Comparison of ENCODE assay signal across 26 cellular contexts in the genomic region with DNA sequence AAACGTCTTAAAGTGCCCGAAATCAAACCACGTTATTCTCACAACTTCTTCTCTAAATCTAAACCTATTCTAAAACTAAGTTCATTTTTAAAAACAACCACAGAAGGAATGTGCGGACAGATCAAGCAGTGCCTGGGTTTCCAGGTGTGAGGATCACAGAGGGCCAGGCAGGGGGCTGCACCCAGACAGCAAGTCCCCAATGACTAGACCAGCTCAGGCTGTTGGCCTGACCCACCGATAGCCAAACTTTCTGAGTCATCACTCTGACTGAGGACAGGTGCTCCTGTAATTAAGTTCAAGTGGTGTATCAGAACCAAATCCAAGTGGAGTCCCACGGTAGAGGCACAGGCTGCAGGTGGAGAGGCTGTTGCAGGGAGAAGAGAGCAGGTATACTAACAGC. TPM values are rescaled to one million over a fixed set of nuclear protein-coding genes. Genes with fewer than 3 reads are reported as not detected.
DNase-seq lines count a peak whose midpoint lies in the region; ATAC-seq and TF ChIP-seq lines count a peak whose summit lies in the region.
"Had no signal": no experiment of that assay in that cellular context is flagged by ENCODE, and none has a peak within 500 bp of the region (broad histone marks: within the 10 kb centered on the region; RNA-seq: fewer than 3 reads in every experiment).

No MANE protein-coding gene starts in this region.

- peak overlapping the region; percentile 81 for H3K27ac Mint-ChIP-seq in CD4-positive, alpha-beta T cell
- peak overlapping the region; percentile 75 for H3K27ac Mint-ChIP-seq in CD8-positive, alpha-beta T cell
- H3K27ac Mint-ChIP-seq in brain (peak overlapping the region in 4 of 5 experiments; percentile 10 to 94 (median 56)), neural progenitor cell (no peak overlapping the region)
- no peak overlapping the region for H3K27ac Mint-ChIP-seq in activated CD8-positive, alpha-beta memory T cell treated with anti-CD3 and anti-CD28 coated beads, Interleukin-2, amount 10 ng/mL, durations not matched to agents 7 days and 5 days
- H3K27ac Mint-ChIP-seq: GM23338 had no signal

- H3K4me3 ChIP-seq in CD8-positive, alpha-beta T cell (ENCODE audit: low read depth, low read length), result no peak overlapping the region
- H3K4me3 ChIP-seq in neuronal stem cell (ENCODE audit: low read length in 2 of 2) (no peak overlapping the region), neural progenitor cell (no peak overlapping the region), aorta (ENCODE audit: low read length in 2 of 2) (no peak overlapping the region)
- H3K4me3 ChIP-seq: dorsolateral prefrontal cortex, GM23338, lung, PC-9, testis had no signal

- no peak overlapping the region for H2AFZ ChIP-seq in neuronal stem cell (ENCODE audit: low read length)
- H2AFZ ChIP-seq in neural progenitor cell (replicated peaks), result no peak overlapping the region
- H2AFZ ChIP-seq: GM23338, PC-9 had no signal

- H2BK12ac ChIP-seq in neuronal stem cell (ENCODE audit: low read length), result no peak overlapping the region

- no peak overlapping the region for H3K4ac ChIP-seq in neuronal stem cell (ENCODE audit: low read length)

- H3K79me1 ChIP-seq in neuronal stem cell (ENCODE audit: low read depth, low read length), result peaks cover 21% of the 10 kb centered on the region

- no peak overlapping the region for H3K18ac ChIP-seq in neuronal stem cell (ENCODE audit: low read length)

- H2BK120ac ChIP-seq in neuronal stem cell (ENCODE audit: low read depth, low read length), result no peak overlapping the region

- no peak overlapping the region for H4K91ac ChIP-seq in neuronal stem cell (ENCODE audit: low read depth, low read length, poor library complexity)

- H2BK5ac ChIP-seq in neuronal stem cell (ENCODE audit: low read length), result no peak overlapping the region

- H4K20me1 ChIP-seq in neural progenitor cell (ENCODE audit: low read depth), result peaks cover 98% of the 10 kb centered on the region

- no peaks in the 10 kb centered on the region for H3K9me3 Mint-ChIP-seq in CD4-positive, alpha-beta T cell
- no peaks in the 10 kb centered on the region for H3K9me3 Mint-ChIP-seq in CD8-positive, alpha-beta T cell
- H3K9me3 Mint-ChIP-seq in brain (no peaks in the 10 kb centered on the region), neural progenitor cell (no peaks in the 10 kb centered on the region)
- no peaks in the 10 kb centered on the region for H3K9me3 Mint-ChIP-seq in activated CD8-positive, alpha-beta memory T cell treated with anti-CD3 and anti-CD28 coated beads, Interleukin-2, amount 10 ng/mL, durations not matched to agents 7 days and 5 days (ENCODE audit: low read depth)
- H3K9me3 Mint-ChIP-seq: GM23338 had no signal

- CTCF ChIA-PET in CD4-positive, alpha-beta T cell (lab: Charles Lee), result no interaction called here
- CTCF ChIA-PET in CD8-positive, alpha-beta T cell (lab: Charles Lee), result no interaction called here
- CTCF ChIA-PET in activated CD8-positive, alpha-beta memory T cell treated with anti-CD3 and anti-CD28 coated beads, Interleukin-2, amount 10 ng/mL, durations not matched to agents 7 days and 5 days (lab: Charles Lee), result no interaction called here

- H4K8ac ChIP-seq in neuronal stem cell (ENCODE audit: low read depth, low read length), result no peak overlapping the region

- no peak overlapping the region for H3K14ac ChIP-seq in neuronal stem cell (ENCODE audit: low read length)

- peaks cover 13% of the 10 kb centered on the region for H3K4me1 ChIP-seq in CD8-positive, alpha-beta T cell (ENCODE audit: insufficient read depth, low read length)
- no peaks in the 10 kb centered on the region for H3K4me1 ChIP-seq in neuronal stem cell (ENCODE audit: control insufficient read depth in 2 of 2, insufficient read depth in 1 of 2, low read depth in 1 of 2, low read length in 2 of 2)
- H3K4me1 ChIP-seq in neural progenitor cell, result no peaks in the 10 kb centered on the region
- peaks cover 0 to 4% of the 10 kb centered on the region in 2 donors for H3K4me1 ChIP-seq in aorta (ENCODE audit: control insufficient read depth in 1 of 2, insufficient read depth in 2 of 2, low read length in 2 of 2)

- no peak overlapping the region for H2AK5ac ChIP-seq in neuronal stem cell (ENCODE audit: low read depth, low read length)

- peaks cover 2% of the 10 kb centered on the region for H3F3A ChIP-seq in neural progenitor cell (ENCODE audit: low read depth)

- peaks cover 66% of the 10 kb centered on the region for H3K36me3 ChIP-seq in CD8-positive, alpha-beta T cell (ENCODE audit: insufficient read depth, low read length)
- H3K36me3 ChIP-seq in neuronal stem cell (replicated peaks in 1 of 2; ENCODE audit: control insufficient read depth in 2 of 2, insufficient read depth in 2 of 2, low read length in 2 of 2) (peaks cover 59 to 97% of the 10 kb centered on the region in 2 donors), neural progenitor cell (no peaks in the 10 kb centered on the region), aorta (ENCODE audit: control insufficient read depth in 1 of 2, insufficient read depth in 2 of 2, low read length in 1 of 2) (peaks cover 5 to 7% of the 10 kb centered on the region in 2 donors)

- no peaks in the 10 kb centered on the region for H3K27me3 ChIP-seq in CD4-positive, alpha-beta T cell (ENCODE audit: control insufficient read depth, insufficient read depth, low read length)
- no peaks in the 10 kb centered on the region for H3K27me3 ChIP-seq in CD8-positive, alpha-beta T cell (ENCODE audit: insufficient read depth, low read length)
- H3K27me3 ChIP-seq in neuronal stem cell (ENCODE audit: control insufficient read depth in 3 of 3, insufficient read depth in 3 of 3, low read depth in 1 of 3, low read length in 3 of 3) (no peaks in the 10 kb centered on the region), neural progenitor cell (no peaks in the 10 kb centered on the region), aorta (ENCODE audit: control insufficient read depth in 1 of 2, insufficient read depth in 2 of 2, low read length in 1 of 2) (no peaks in the 10 kb centered on the region)
- H3K27me3 ChIP-seq: brain microvascular endothelial cell, dorsolateral prefrontal cortex, testis had no signal

- WGBS in neuronal stem cell (ENCODE audit: extremely low coverage in 2 of 2, insufficient read length in 2 of 2, insufficient replicate concordance in 1 of 2), 2 donors, result 100% methylated on average over 1 to 3 of the region's 6 CpGs
- WGBS in aorta, 2 donors, result 57 to 60% methylated on average over 6 of the region's 6 CpGs

- POLR2A ChIA-PET in CD4-positive, alpha-beta T cell (lab: Charles Lee), result no interaction called here
- POLR2A ChIA-PET in CD8-positive, alpha-beta T cell (lab: Charles Lee), result interaction anchor here (1.5 kb wide), 1 partner anchor 19 kb away, joined by 3 read pairs; no protein-coding TSS in a partner anchor

- no peaks in the 10 kb centered on the region for H3K9me3 ChIP-seq in CD4-positive, alpha-beta T cell (ENCODE audit: control insufficient read depth, low read length)
- no peaks in the 10 kb centered on the region for H3K9me3 ChIP-seq in CD8-positive, alpha-beta T cell (ENCODE audit: low read length)
- H3K9me3 ChIP-seq in neuronal stem cell (replicated peaks in 1 of 2; ENCODE audit: control insufficient read depth in 2 of 2, insufficient read depth in 1 of 2, low read depth in 1 of 2, low read length in 2 of 2), result no peaks in the 10 kb centered on the region
- no peaks in the 10 kb centered on the region for H3K9me3 ChIP-seq in neural progenitor cell (ENCODE audit: low read depth)
- no peaks in the 10 kb centered on the region for H3K9me3 ChIP-seq in aorta (ENCODE audit: control insufficient read depth, low read length)
- H3K9me3 ChIP-seq: SK-N-SH, testis had no signal

- TF ChIP-seq CTCF in CD4-positive, alpha-beta T cell (IDR thresholded peaks at IDR 0.05), result no peak
- no peak for TF ChIP-seq CTCF in CD8-positive, alpha-beta T cell (IDR thresholded peaks at IDR 0.05)
- TF ChIP-seq CTCF in brain (conservative IDR thresholded peaks at IDR 0.05) (no peak), neural progenitor cell (IDR thresholded peaks at IDR 0.05) (no peak)

- H3K23ac ChIP-seq in neuronal stem cell (ENCODE audit: low read depth, low read length, poor library complexity), result peak overlapping the region; percentile 10

- H3K9ac ChIP-seq in neuronal stem cell (ENCODE audit: low read depth, low read length, poor library complexity) (no peak overlapping the region), neural progenitor cell (no peak overlapping the region)
- H3K9ac ChIP-seq: SK-N-SH had no signal

- peaks cover 86% of the 10 kb centered on the region for H3K79me2 ChIP-seq in neural progenitor cell (ENCODE audit: low read depth)

- H3K4me3 Mint-ChIP-seq in CD4-positive, alpha-beta T cell, result no peak overlapping the region
- no peak overlapping the region for H3K4me3 Mint-ChIP-seq in CD8-positive, alpha-beta T cell
- no peak overlapping the region for H3K4me3 Mint-ChIP-seq in brain
- H3K4me3 Mint-ChIP-seq in neural progenitor cell, result no peak overlapping the region
- H3K4me3 Mint-ChIP-seq in activated CD8-positive, alpha-beta memory T cell treated with anti-CD3 and anti-CD28 coated beads, Interleukin-2, amount 10 ng/mL, durations not matched to agents 7 days and 5 days, result no peak overlapping the region
- H3K4me3 Mint-ChIP-seq: GM23338 had no signal

- intact Hi-C loops in CD4-positive, alpha-beta T cell (cut with DNase I, micrococcal nuclease), result loop anchor here in 1 of 2 experiments (10.0 kb wide), 1 partner anchor 175 kb away; no protein-coding TSS in a partner anchor
- intact Hi-C loops in CD8-positive, alpha-beta T cell (cut with DNase I, micrococcal nuclease), result no loop called here
- intact Hi-C loops in aorta (cut with DNase I), result loop anchor here (5.0 to 10.0 kb wide), 3 partner anchors 62 to 165 kb away; a partner anchor contains a TSS

- ATAC-seq in CD4-positive, alpha-beta T cell (ENCODE audit: poor library complexity), result no peak
- ATAC-seq in CD8-positive, alpha-beta T cell, result no peak
- ATAC-seq in activated CD8-positive, alpha-beta memory T cell treated with anti-CD3 and anti-CD28 coated beads, Interleukin-2, amount 10 ng/mL, durations not matched to agents 7 days and 5 days, result no peak
- no peak for ATAC-seq in aorta (ENCODE audit: low FRiP score)
- no peak for ATAC-seq in left lobe of liver
- ATAC-seq: GM23338, Right ventricle myocardium inferior had no signal

- no peak overlapping the region for H2BK15ac ChIP-seq in neuronal stem cell (ENCODE audit: low read length)

- H3K36me3 Mint-ChIP-seq in CD4-positive, alpha-beta T cell (ENCODE audit: low read depth), result peaks cover 84% of the 10 kb centered on the region
- H3K36me3 Mint-ChIP-seq in CD8-positive, alpha-beta T cell, result peaks cover 84% of the 10 kb centered on the region
- H3K36me3 Mint-ChIP-seq in brain, result peaks cover 70% of the 10 kb centered on the region
- peaks cover 47% of the 10 kb centered on the region for H3K36me3 Mint-ChIP-seq in neural progenitor cell
- peaks cover 33% of the 10 kb centered on the region for H3K36me3 Mint-ChIP-seq in activated CD8-positive, alpha-beta memory T cell treated with anti-CD3 and anti-CD28 coated beads, Interleukin-2, amount 10 ng/mL, durations not matched to agents 7 days and 5 days

- peaks cover 53% of the 10 kb centered on the region for H3K4me1 Mint-ChIP-seq in CD4-positive, alpha-beta T cell (ENCODE audit: low read depth)
- H3K4me1 Mint-ChIP-seq in CD8-positive, alpha-beta T cell (ENCODE audit: low read depth), result peaks cover 42% of the 10 kb centered on the region
- H3K4me1 Mint-ChIP-seq in brain, result peaks cover 87% of the 10 kb centered on the region
- peaks cover 3% of the 10 kb centered on the region for H3K4me1 Mint-ChIP-seq in neural progenitor cell
- H3K4me1 Mint-ChIP-seq in activated CD8-positive, alpha-beta memory T cell treated with anti-CD3 and anti-CD28 coated beads, Interleukin-2, amount 10 ng/mL, durations not matched to agents 7 days and 5 days, result peaks cover 2% of the 10 kb centered on the region

- H3K27me3 Mint-ChIP-seq in CD4-positive, alpha-beta T cell, result no peaks in the 10 kb centered on the region
- no peaks in the 10 kb centered on the region for H3K27me3 Mint-ChIP-seq in CD8-positive, alpha-beta T cell (ENCODE audit: low read depth)
- H3K27me3 Mint-ChIP-seq in brain (peaks cover 4% of the 10 kb centered on the region), neural progenitor cell (ENCODE audit: insufficient read depth, low read depth) (peaks cover 6% of the 10 kb centered on the region)
- H3K27me3 Mint-ChIP-seq in activated CD8-positive, alpha-beta memory T cell treated with anti-CD3 and anti-CD28 coated beads, Interleukin-2, amount 10 ng/mL, durations not matched to agents 7 days and 5 days, result no peaks in the 10 kb centered on the region

- DNase-seq in CD4-positive, alpha-beta T cell, result no peak
- no peak for DNase-seq in CD8-positive, alpha-beta T cell
- no peak for DNase-seq in neuronal stem cell (ENCODE audit: low spot score)
- no peak for DNase-seq in neural progenitor cell (ENCODE audit: low spot score)
- no peak for DNase-seq in activated CD8-positive, alpha-beta memory T cell treated with anti-CD3 and anti-CD28 coated beads, Interleukin-2, amount 10 ng/mL, durations not matched to agents 7 days and 5 days
- DNase-seq in aorta, result no peak
- DNase-seq in left lobe of liver (ENCODE audit: low spot score), result no peak
- DNase-seq: activated CD4-positive, alpha-beta T cell treated with anti-CD3 and anti-CD28 coated beads, Interleukin-2, amount 50 U/mL, for 4 hours; activated CD8-positive, alpha-beta memory T cell treated with anti-CD3 and anti-CD28 coated beads, Interleukin-2, amount 50 U/mL, for 4 hours; activated effector memory CD4-positive, alpha-beta T cell treated with Interleukin-2 at 50 U/mL for 16 hours; brain microvascular endothelial cell; C1 segment of cervical spinal cord; dorsolateral prefrontal cortex; IMR-90; NCI-H1048; NCI-H2107; PC-9; SK-N-SH; stimulated activated CD4-positive, alpha-beta T cell treated with anti-CD3 and anti-CD28 coated beads, Interleukin-15, amount 100 ng/mL, for 24 hours; stimulated activated CD4-positive, alpha-beta T cell treated with anti-CD3 and anti-CD28 coated beads, Interleukin-4, amount 100 ng/mL, for 4 hours; testis had no signal

- H3K4me2 ChIP-seq in neuronal stem cell (ENCODE audit: insufficient read depth, low read length, poor library complexity, severe bottlenecking), result no peak overlapping the region
- no peak overlapping the region for H3K4me2 ChIP-seq in neural progenitor cell
- H3K4me2 ChIP-seq: GM23338, PC-9, SK-N-SH had no signal

- H3K27ac ChIP-seq in CD4-positive, alpha-beta T cell (ENCODE audit: low read depth, low read length), result no peak overlapping the region
- H3K27ac ChIP-seq in CD8-positive, alpha-beta T cell (ENCODE audit: low read depth, low read length), result no peak overlapping the region
- no peak overlapping the region for H3K27ac ChIP-seq in neuronal stem cell (replicated peaks; ENCODE audit: low read length)
- H3K27ac ChIP-seq in neural progenitor cell, result no peak overlapping the region
- H3K27ac ChIP-seq in aorta (ENCODE audit: low read depth in 1 of 2, low read length in 2 of 2), result no peak overlapping the region
- H3K27ac ChIP-seq: brain microvascular endothelial cell, dorsolateral prefrontal cortex, PC-9, testis had no signal

RNA-seq across cellular contexts. Expression of a gene that starts 37.6 kb away (rescaled TPM):
- total RNA-seq in CD4-positive, alpha-beta T cell, result not detected
- under 1 TPM; 0.19 to 0.62 TPM for total RNA-seq in CD8-positive, alpha-beta T cell
- not detected for polyA plus RNA-seq in brain (ENCODE audit: insufficient read depth, low read depth, low replicate concordance)
- 1.1 TPM for polyA plus RNA-seq in neuronal stem cell (2013, experiment 1 of 2)
- polyA plus RNA-seq in neuronal stem cell (2013, experiment 2 of 2), result 1.1 TPM
- total RNA-seq in neural progenitor cell (ENCODE audit: low replicate concordance), result 2.2 and 2.3 TPM in 2 replicates
- total RNA-seq in activated CD8-positive, alpha-beta memory T cell treated with anti-CD3 and anti-CD28 coated beads, Interleukin-2, amount 10 ng/mL, durations not matched to agents 7 days and 5 days, result under 1 TPM in 1 of 2 experiments, not detected in 1; 0.19 TPM
- total RNA-seq in aorta, result 1 to 10 TPM in 1 of 2 donors, under 1 TPM in 1; 0.48 to 1.0 TPM
- 1 to 10 TPM in 1 of 2 donors, not detected in 1; 1.0 TPM for polyA plus RNA-seq in aorta
- 0.15 TPM for total RNA-seq in left lobe of liver
- total RNA-seq: T-helper 1 cell treated with Interleukin-12 subunit alpha and Interleukin-12 subunit beta and Interleukin-4 antibody, amounts not matched to agents 30 ng/mL and 1 ng/mL, for 36 hours had no signal

Comparison
In these comparisons a context has a peak if more than half of its experiments do, and no peak if none do; other contexts are left out.
1. H3K27ac Mint-ChIP-seq: peak in CD4-positive, alpha-beta T cell (single experiment), CD8-positive, alpha-beta T cell (single experiment) and brain (4 of 5); none in neural progenitor cell (single experiment) and activated CD8-positive, alpha-beta memory T cell treated with anti-CD3 and anti-CD28 coated beads, Interleukin-2, amount 10 ng/mL, durations not matched to agents 7 days and 5 days (single experiment).
2. intact Hi-C loops: an anchor here in aorta (5.0 to 10.0 kb wide); none called in CD8-positive, alpha-beta T cell.